9 cellular contexts compared by ENCODE assay signal in the genomic region with DNA sequence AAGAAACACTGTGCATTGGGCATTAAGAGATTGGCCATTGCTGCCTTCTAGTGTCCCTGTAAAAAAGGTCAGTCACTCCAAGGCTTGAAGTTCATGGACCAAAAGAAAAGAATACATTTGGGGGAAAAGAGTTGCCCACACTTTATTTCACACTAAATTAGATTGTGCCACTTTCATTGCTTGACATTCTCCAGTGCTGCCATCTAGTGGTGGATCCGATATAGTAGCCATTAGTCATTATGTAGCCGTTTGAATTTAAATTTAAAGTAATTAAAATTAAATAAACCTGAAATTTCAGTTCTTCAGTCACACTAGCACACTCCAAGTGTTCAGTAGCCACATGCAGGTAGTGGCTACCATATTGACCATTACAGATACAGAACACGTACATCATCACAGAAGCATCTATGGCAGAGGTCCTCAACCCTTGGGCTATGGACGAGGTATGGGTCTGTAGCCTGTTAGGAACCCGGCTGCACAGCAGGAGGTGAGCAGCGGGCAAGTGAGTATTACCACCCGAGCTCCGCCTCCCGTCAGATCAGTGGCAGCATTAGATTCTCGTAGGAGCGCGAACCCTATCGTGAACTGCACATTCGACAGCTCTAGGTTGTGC. TPM values are rescaled to one million over a fixed set of nuclear protein-coding genes. Genes with fewer than 3 reads are reported as not detected.
DNase-seq lines count a peak whose midpoint lies in the region; ATAC-seq and TF ChIP-seq lines count a peak whose summit lies in the region.
"Had no signal": no experiment of that assay in that cellular context is flagged by ENCODE, and none has a peak within 500 bp of the region (broad histone marks: within the 10 kb centered on the region; RNA-seq: fewer than 3 reads in every experiment).

No MANE protein-coding gene starts in this region.

- peak; percentile 13 for DNase-seq in SIG-M5 treated with dmso at 0.1 percent for 504 hours (lab: John Stamatoyannopoulos, UW; ENCODE audit: unreplicated experiment)
- DNase-seq in SIG-M5 (lab: John Stamatoyannopoulos, UW) = no peak
- peak; percentile 60 for DNase-seq in activated CD4-positive, alpha-beta T cell treated with anti-CD3 and anti-CD28 coated beads, Interleukin-2, amount 10 ng/mL, durations not matched to agents 7 days and 5 days
- DNase-seq in glutamatergic neuron = no peak
- peak in 3 of 4 experiments; percentile 21 to 40 (median 34) for DNase-seq in stimulated activated CD4-positive, alpha-beta T cell treated with anti-CD3 and anti-CD28 coated beads, Interleukin-1b, Interleukin-23, amount 100 ng/mL, for 24 hours (ENCODE audit: low read depth in 4 of 4, low spot score in 1 of 4)

- no peak for ATAC-seq in HG03565 (IDR thresholded peaks at IDR 0.05; ENCODE audit: unreplicated experiment)
- ATAC-seq in GM21723 (IDR thresholded peaks at IDR 0.05; ENCODE audit: unreplicated experiment) = no peak
- ATAC-seq: activated naive CD4-positive, alpha-beta T cell treated with anti-CD3 and anti-CD28 coated beads, Interleukin-2, amount 50 U/mL, for 72 hours had no signal

- H3K9me3 Mint-ChIP-seq in activated CD4-positive, alpha-beta T cell treated with anti-CD3 and anti-CD28 coated beads, Interleukin-2, amount 10 ng/mL, durations not matched to agents 7 days and 5 days = no peaks in the 10 kb centered on the region
- peaks cover 2% of the 10 kb centered on the region for H3K9me3 Mint-ChIP-seq in glutamatergic neuron (ENCODE audit: unreplicated experiment)
- H3K9me3 Mint-ChIP-seq: activated naive CD4-positive, alpha-beta T cell treated with anti-CD3 and anti-CD28 coated beads, Interleukin-2, amount 50 U/mL, for 72 hours had no signal

- H3K27ac Mint-ChIP-seq in activated CD4-positive, alpha-beta T cell treated with anti-CD3 and anti-CD28 coated beads, Interleukin-2, amount 10 ng/mL, durations not matched to agents 7 days and 5 days = no peak overlapping the region
- no peak overlapping the region for H3K27ac Mint-ChIP-seq in glutamatergic neuron (ENCODE audit: unreplicated experiment)
- H3K27ac Mint-ChIP-seq: activated naive CD4-positive, alpha-beta T cell treated with anti-CD3 and anti-CD28 coated beads, Interleukin-2, amount 50 U/mL, for 72 hours had no signal

- peaks cover 10% of the 10 kb centered on the region for H3K27me3 Mint-ChIP-seq in activated CD4-positive, alpha-beta T cell treated with anti-CD3 and anti-CD28 coated beads, Interleukin-2, amount 10 ng/mL, durations not matched to agents 7 days and 5 days
- peaks cover 5% of the 10 kb centered on the region for H3K27me3 Mint-ChIP-seq in glutamatergic neuron (ENCODE audit: unreplicated experiment)

- no peaks in the 10 kb centered on the region for H3K4me1 Mint-ChIP-seq in activated CD4-positive, alpha-beta T cell treated with anti-CD3 and anti-CD28 coated beads, Interleukin-2, amount 10 ng/mL, durations not matched to agents 7 days and 5 days
- peaks cover 4% of the 10 kb centered on the region for H3K4me1 Mint-ChIP-seq in glutamatergic neuron (ENCODE audit: low read depth, unreplicated experiment)

- CTCF ChIA-PET in activated CD4-positive, alpha-beta T cell treated with anti-CD3 and anti-CD28 coated beads, Interleukin-2, amount 10 ng/mL, durations not matched to agents 7 days and 5 days (lab: Charles Lee) = interaction anchor here (0.7 to 1.2 kb wide), 3 partner anchors 11 to 26 kb away, joined by 3 to 5 read pairs (median 3); no protein-coding TSS in a partner anchor

- no peak overlapping the region for H3K4me3 Mint-ChIP-seq in activated CD4-positive, alpha-beta T cell treated with anti-CD3 and anti-CD28 coated beads, Interleukin-2, amount 10 ng/mL, durations not matched to agents 7 days and 5 days
- no peak overlapping the region for H3K4me3 Mint-ChIP-seq in glutamatergic neuron (ENCODE audit: unreplicated experiment)

- TF ChIP-seq CTCF in LNCAP (IDR thresholded peaks at IDR 0.05) (peak; percentile 92), glutamatergic neuron (IDR thresholded peaks at IDR 0.05; ENCODE audit: partially characterized antibody, unreplicated experiment) (peak; percentile 85)

- POLR2A ChIA-PET in activated CD4-positive, alpha-beta T cell treated with anti-CD3 and anti-CD28 coated beads, Interleukin-2, amount 10 ng/mL, durations not matched to agents 7 days and 5 days (lab: Charles Lee) = no interaction called here

- H3K36me3 Mint-ChIP-seq in activated CD4-positive, alpha-beta T cell treated with anti-CD3 and anti-CD28 coated beads, Interleukin-2, amount 10 ng/mL, durations not matched to agents 7 days and 5 days (ENCODE audit: low read depth) = no peaks in the 10 kb centered on the region
- peaks cover 13% of the 10 kb centered on the region for H3K36me3 Mint-ChIP-seq in glutamatergic neuron (ENCODE audit: unreplicated experiment)
- H3K36me3 Mint-ChIP-seq: activated naive CD4-positive, alpha-beta T cell treated with anti-CD3 and anti-CD28 coated beads, Interleukin-2, amount 50 U/mL, for 72 hours had no signal

RNA-seq across cellular contexts. Expression of gene CDH5, which starts 21.9 kb away (rescaled TPM):
- not detected for total RNA-seq in activated CD4-positive, alpha-beta T cell treated with anti-CD3 and anti-CD28 coated beads, Interleukin-2, amount 10 ng/mL, durations not matched to agents 7 days and 5 days
- 9.6 TPM for total RNA-seq in glutamatergic neuron (ENCODE audit: unreplicated experiment)
- total RNA-seq: activated naive CD4-positive, alpha-beta T cell treated with anti-CD3 and anti-CD28 coated beads, Interleukin-2, amount 50 U/mL, for 72 hours had no signal

Comparison
In these comparisons a context has a peak if more than half of its experiments do, and no peak if none do; other contexts are left out.
1. DNase-seq: peak in SIG-M5 treated with dmso at 0.1 percent for 504 hours (single experiment), activated CD4-positive, alpha-beta T cell treated with anti-CD3 and anti-CD28 coated beads, Interleukin-2, amount 10 ng/mL, durations not matched to agents 7 days and 5 days (single experiment) and stimulated activated CD4-positive, alpha-beta T cell treated with anti-CD3 and anti-CD28 coated beads, Interleukin-1b, Interleukin-23, amount 100 ng/mL, for 24 hours (3 of 4); none in SIG-M5 (single experiment) and glutamatergic neuron (single experiment).
2. RNA of gene CDH5, which starts 21.9 kb away (total RNA-seq): 9.6 TPM in glutamatergic neuron (single experiment); not detected in activated CD4-positive, alpha-beta T cell treated with anti-CD3 and anti-CD28 coated beads, Interleukin-2, amount 10 ng/mL, durations not matched to agents 7 days and 5 days; every median in the first group is over 10 times any median in the second.